In the genomic region with DNA sequence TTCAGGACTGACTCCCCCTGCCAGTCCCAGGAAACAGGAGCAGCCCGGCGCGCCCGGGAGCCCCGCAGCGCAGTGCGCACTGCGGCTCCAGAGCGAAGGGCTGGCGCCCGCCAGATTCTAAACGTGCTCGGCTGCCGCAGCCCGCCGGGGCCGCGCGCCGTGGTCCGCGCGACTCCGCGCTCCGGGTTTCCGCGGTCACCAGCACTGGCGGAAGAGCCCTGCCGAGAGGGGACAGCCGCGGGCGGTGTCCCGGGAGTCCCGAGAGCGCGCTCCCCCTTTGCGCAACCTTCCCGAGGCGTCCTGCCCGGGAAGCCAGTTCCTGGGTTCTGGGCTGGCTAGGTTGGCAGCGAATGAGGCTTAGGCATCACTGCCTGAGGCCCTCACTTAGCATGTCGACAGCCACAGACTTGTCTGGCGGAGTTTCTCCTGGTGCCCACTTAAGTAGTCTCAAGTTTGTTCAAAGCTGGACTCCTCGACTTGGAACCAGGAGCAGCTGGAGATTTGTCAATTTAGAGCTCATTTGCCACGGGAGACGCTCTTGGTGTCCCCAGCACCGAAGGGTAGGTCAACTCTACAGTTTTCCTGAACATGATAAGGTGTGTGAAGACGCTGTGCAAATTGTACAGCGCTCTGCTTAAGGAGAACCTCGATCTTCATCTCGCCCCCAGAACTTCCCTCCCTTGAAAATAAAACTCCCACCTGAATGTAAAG, we compare ENCODE assay signal across 1 cellular context.
A peak's percentile ranks its signal among the peaks of the same experiment; 100 is the strongest.
TF ChIP-seq lines count a peak whose summit lies in the region.

No MANE protein-coding gene starts in this region.

TF ChIP-seq in HepG2, 621 proteins besides CTCF, POLR2A, EP300 and RAD21 (continued from another document and continues in another):
- TF ChIP-seq ARID4A (CRISPR knock-in tag; IDR thresholded peaks at IDR 0.05; ENCODE audit: borderline replicate concordance) (peak; percentile 92), SRSF9 (IDR thresholded peaks at IDR 0.05; ENCODE audit: borderline replicate concordance, insufficient read depth, low read depth, low read length, poor library complexity, severe bottlenecking) (no peak), GTF3A (CRISPR knock-in tag; conservative IDR thresholded peaks at IDR 0.05) (no peak; the same call in 1 of the 2 replicates), SPEN (CRISPR knock-in tag; IDR thresholded peaks at IDR 0.05; ENCODE audit: low read depth) (peak; percentile 95), ZNF18 (CRISPR knock-in tag; IDR thresholded peaks at IDR 0.05; ENCODE audit: insufficient replicate concordance) (peak; percentile 79), ZNF580 (CRISPR knock-in tag; IDR thresholded peaks at IDR 0.05; ENCODE audit: borderline replicate concordance, low read depth) (peak; percentile 93; the same call in 1 of the 2 replicates), NFRKB (IDR thresholded peaks at IDR 0.05) (no peak), ZNF180 (CRISPR knock-in tag; IDR thresholded peaks at IDR 0.05; ENCODE audit: borderline replicate concordance, low read depth) (peak; percentile 96), ZNF382 (CRISPR knock-in tag; IDR thresholded peaks at IDR 0.05; ENCODE audit: borderline replicate concordance) (no peak), SNAPC5 (CRISPR knock-in tag; IDR thresholded peaks at IDR 0.05; ENCODE audit: borderline replicate concordance) (no peak), HNRNPL (IDR thresholded peaks at IDR 0.05; ENCODE audit: low read depth, low read length) (peak; percentile 94), ZNF687 (CRISPR knock-in tag; IDR thresholded peaks at IDR 0.05) (peak; percentile 97), NCOA1 (CRISPR knock-in tag; IDR thresholded peaks at IDR 0.05) (peak; percentile 39; the same call in 1 of the 2 replicates), ZNF597 (CRISPR knock-in tag; IDR thresholded peaks at IDR 0.05) (peak; percentile 62; the same call in 1 of the 2 replicates), ZSCAN25 (CRISPR knock-in tag; IDR thresholded peaks at IDR 0.05) (peak; percentile 83), JUND (CRISPR knock-in tag; IDR thresholded peaks at IDR 0.05) (peak; percentile 74; the same call in 1 of the 2 replicates), ADNP (CRISPR knock-in tag; IDR thresholded peaks at IDR 0.05) (peak; percentile 12; the same call in 1 of the 2 replicates), SOX5 (CRISPR knock-in tag; IDR thresholded peaks at IDR 0.05; ENCODE audit: borderline replicate concordance) (no peak; the same call in 1 of the 2 replicates), SNAPC2 (CRISPR knock-in tag; IDR thresholded peaks at IDR 0.05) (peak; percentile 84; the same call in 1 of the 2 replicates), ZNF331 (CRISPR knock-in tag; IDR thresholded peaks at IDR 0.05) (peak; percentile 89; the same call in 1 of the 2 replicates), MYNN (CRISPR knock-in tag; IDR thresholded peaks at IDR 0.05; ENCODE audit: low read depth) (no peak; the same call in 1 of the 2 replicates), BORCS8-MEF2B (CRISPR knock-in tag; IDR thresholded peaks at IDR 0.05) (peak; percentile 88)
- TF ChIP-seq, protein P1, sequence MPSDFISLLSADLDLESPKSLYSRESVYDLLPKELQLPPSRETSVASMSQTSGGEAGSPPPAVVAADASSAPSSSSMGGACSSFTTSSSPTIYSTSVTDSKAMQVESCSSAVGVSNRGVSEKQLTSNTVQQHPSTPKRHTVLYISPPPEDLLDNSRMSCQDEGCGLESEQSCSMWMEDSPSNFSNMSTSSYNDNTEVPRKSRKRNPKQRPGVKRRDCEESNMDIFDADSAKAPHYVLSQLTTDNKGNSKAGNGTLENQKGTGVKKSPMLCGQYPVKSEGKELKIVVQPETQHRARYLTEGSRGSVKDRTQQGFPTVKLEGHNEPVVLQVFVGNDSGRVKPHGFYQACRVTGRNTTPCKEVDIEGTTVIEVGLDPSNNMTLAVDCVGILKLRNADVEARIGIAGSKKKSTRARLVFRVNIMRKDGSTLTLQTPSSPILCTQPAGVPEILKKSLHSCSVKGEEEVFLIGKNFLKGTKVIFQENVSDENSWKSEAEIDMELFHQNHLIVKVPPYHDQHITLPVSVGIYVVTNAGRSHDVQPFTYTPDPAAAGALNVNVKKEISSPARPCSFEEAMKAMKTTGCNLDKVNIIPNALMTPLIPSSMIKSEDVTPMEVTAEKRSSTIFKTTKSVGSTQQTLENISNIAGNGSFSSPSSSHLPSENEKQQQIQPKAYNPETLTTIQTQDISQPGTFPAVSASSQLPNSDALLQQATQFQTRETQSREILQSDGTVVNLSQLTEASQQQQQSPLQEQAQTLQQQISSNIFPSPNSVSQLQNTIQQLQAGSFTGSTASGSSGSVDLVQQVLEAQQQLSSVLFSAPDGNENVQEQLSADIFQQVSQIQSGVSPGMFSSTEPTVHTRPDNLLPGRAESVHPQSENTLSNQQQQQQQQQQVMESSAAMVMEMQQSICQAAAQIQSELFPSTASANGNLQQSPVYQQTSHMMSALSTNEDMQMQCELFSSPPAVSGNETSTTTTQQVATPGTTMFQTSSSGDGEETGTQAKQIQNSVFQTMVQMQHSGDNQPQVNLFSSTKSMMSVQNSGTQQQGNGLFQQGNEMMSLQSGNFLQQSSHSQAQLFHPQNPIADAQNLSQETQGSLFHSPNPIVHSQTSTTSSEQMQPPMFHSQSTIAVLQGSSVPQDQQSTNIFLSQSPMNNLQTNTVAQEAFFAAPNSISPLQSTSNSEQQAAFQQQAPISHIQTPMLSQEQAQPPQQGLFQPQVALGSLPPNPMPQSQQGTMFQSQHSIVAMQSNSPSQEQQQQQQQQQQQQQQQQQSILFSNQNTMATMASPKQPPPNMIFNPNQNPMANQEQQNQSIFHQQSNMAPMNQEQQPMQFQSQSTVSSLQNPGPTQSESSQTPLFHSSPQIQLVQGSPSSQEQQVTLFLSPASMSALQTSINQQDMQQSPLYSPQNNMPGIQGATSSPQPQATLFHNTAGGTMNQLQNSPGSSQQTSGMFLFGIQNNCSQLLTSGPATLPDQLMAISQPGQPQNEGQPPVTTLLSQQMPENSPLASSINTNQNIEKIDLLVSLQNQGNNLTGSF (CRISPR knock-in tag; IDR thresholded peaks at IDR 0.05), result peak; percentile 90
- TF ChIP-seq, protein P2, sequence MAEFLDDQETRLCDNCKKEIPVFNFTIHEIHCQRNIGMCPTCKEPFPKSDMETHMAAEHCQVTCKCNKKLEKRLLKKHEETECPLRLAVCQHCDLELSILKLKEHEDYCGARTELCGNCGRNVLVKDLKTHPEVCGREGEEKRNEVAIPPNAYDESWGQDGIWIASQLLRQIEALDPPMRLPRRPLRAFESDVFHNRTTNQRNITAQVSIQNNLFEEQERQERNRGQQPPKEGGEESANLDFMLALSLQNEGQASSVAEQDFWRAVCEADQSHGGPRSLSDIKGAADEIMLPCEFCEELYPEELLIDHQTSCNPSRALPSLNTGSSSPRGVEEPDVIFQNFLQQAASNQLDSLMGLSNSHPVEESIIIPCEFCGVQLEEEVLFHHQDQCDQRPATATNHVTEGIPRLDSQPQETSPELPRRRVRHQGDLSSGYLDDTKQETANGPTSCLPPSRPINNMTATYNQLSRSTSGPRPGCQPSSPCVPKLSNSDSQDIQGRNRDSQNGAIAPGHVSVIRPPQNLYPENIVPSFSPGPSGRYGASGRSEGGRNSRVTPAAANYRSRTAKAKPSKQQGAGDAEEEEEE (CRISPR knock-in tag; IDR thresholded peaks at IDR 0.05; ENCODE audit: borderline replicate concordance), result no peak
- TF ChIP-seq, protein P3, sequence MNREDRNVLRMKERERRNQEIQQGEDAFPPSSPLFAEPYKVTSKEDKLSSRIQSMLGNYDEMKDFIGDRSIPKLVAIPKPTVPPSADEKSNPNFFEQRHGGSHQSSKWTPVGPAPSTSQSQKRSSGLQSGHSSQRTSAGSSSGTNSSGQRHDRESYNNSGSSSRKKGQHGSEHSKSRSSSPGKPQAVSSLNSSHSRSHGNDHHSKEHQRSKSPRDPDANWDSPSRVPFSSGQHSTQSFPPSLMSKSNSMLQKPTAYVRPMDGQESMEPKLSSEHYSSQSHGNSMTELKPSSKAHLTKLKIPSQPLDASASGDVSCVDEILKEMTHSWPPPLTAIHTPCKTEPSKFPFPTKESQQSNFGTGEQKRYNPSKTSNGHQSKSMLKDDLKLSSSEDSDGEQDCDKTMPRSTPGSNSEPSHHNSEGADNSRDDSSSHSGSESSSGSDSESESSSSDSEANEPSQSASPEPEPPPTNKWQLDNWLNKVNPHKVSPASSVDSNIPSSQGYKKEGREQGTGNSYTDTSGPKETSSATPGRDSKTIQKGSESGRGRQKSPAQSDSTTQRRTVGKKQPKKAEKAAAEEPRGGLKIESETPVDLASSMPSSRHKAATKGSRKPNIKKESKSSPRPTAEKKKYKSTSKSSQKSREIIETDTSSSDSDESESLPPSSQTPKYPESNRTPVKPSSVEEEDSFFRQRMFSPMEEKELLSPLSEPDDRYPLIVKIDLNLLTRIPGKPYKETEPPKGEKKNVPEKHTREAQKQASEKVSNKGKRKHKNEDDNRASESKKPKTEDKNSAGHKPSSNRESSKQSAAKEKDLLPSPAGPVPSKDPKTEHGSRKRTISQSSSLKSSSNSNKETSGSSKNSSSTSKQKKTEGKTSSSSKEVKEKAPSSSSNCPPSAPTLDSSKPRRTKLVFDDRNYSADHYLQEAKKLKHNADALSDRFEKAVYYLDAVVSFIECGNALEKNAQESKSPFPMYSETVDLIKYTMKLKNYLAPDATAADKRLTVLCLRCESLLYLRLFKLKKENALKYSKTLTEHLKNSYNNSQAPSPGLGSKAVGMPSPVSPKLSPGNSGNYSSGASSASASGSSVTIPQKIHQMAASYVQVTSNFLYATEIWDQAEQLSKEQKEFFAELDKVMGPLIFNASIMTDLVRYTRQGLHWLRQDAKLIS (CRISPR knock-in tag; IDR thresholded peaks at IDR 0.05), result no peak; the same call in 1 of the 2 replicates
